2 cellular contexts compared by ENCODE assay signal in the genomic region with DNA sequence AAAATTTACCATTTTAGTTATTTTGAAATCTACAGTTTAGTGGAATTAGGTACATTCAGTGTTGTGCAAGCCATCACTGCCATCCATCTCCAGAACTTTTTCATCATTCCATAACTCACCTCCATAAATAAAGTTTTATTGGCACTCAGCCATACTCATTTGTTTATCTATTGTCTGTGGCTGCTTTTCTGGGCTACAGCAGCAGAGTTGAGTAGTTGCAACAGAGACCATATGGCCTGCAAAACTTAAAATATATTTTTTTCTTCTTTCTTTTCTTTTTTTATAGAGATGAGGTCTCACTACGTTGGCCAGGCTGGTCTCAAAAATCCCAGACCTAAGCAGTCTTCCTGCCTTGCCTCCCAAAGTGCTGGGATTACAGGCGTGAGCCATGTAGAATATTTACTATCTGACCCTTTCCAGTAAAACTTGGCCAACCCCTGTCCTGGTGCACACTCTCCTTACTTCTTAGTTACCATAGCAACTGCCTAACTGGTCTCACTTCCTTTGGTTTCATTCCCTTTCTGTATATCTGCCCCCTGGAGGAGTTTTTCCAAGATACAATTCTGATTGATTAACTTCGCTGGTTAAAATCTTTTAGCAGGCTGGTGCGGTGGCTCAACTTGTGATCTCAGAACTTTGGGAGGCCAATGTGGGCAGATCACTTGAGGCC.
A peak's percentile ranks its signal among the peaks of the same experiment; 100 is the strongest.
TF ChIP-seq lines count a peak whose summit lies in the region.

No MANE protein-coding gene starts in this region.

TF ChIP-seq in HCT116, 20 proteins besides CTCF, POLR2A, EP300 and RAD21 (continued from another document):
- TF ChIP-seq YY1 (IDR thresholded peaks at IDR 0.05; ENCODE audit: extremely low read depth, insufficient replicate concordance, low read depth, low read length) (no peak), SP1 (IDR thresholded peaks at IDR 0.05; ENCODE audit: low read depth) (no peak), FOSL1 (IDR thresholded peaks at IDR 0.05; ENCODE audit: low read depth) (no peak)

TF ChIP-seq in GM12878, 131 proteins besides CTCF, POLR2A, EP300 and RAD21 (continued from another document):
- TF ChIP-seq, protein P1, sequence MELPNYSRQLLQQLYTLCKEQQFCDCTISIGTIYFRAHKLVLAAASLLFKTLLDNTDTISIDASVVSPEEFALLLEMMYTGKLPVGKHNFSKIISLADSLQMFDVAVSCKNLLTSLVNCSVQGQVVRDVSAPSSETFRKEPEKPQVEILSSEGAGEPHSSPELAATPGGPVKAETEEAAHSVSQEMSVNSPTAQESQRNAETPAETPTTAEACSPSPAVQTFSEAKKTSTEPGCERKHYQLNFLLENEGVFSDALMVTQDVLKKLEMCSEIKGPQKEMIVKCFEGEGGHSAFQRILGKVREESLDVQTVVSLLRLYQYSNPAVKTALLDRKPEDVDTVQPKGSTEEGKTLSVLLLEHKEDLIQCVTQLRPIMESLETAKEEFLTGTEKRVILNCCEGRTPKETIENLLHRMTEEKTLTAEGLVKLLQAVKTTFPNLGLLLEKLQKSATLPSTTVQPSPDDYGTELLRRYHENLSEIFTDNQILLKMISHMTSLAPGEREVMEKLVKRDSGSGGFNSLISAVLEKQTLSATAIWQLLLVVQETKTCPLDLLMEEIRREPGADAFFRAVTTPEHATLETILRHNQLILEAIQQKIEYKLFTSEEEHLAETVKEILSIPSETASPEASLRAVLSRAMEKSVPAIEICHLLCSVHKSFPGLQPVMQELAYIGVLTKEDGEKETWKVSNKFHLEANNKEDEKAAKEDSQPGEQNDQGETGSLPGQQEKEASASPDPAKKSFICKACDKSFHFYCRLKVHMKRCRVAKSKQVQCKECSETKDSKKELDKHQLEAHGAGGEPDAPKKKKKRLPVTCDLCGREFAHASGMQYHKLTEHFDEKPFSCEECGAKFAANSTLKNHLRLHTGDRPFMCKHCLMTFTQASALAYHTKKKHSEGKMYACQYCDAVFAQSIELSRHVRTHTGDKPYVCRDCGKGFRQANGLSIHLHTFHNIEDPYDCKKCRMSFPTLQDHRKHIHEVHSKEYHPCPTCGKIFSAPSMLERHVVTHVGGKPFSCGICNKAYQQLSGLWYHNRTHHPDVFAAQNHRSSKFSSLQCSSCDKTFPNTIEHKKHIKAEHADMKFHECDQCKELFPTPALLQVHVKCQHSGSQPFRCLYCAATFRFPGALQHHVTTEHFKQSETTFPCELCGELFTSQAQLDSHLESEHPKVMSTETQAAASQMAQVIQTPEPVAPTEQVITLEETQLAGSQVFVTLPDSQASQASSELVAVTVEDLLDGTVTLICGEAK (IDR thresholded peaks at IDR 0.05; ENCODE audit: borderline replicate concordance) = peak; percentile 58; the same call in 1 of the 2 replicates
- 0 out of 2 replicates have a peak, but pooled peaks have one; percentile 63 for TF ChIP-seq BMI1 (IDR thresholded peaks at IDR 0.05; ENCODE audit: borderline replicate concordance)
